ENCODE assay signal across 14 cellular contexts in the genomic region with DNA sequence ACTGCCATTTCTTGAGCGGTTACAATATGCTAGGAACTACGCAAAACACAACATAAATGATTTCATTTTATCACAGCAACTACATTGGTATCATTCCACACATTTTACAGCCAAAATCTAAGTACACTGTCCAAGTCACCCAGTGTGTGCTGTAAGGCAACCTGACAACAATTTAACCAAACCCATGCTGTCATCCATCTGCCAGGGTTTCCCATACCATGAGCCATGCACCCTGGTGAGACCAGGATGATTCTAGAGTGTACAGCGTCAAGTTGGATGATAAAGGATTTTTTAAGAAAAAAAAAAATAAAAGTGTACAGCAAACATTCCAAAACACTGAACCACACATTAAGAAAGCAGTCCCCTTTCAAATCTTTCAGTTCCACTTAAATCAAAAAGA.
"Had no signal": no experiment of that assay in that cellular context is flagged by ENCODE, and none has a peak within 500 bp of the region (broad histone marks: within the 10 kb centered on the region; RNA-seq: fewer than 3 reads in every experiment).

No MANE protein-coding gene starts in this region.

- H3K27ac ChIP-seq: epithelial cell of prostate, gastroesophageal sphincter, parathyroid adenoma, tibial artery had no signal

- H3K4me3 ChIP-seq: gastroesophageal sphincter, tibial artery had no signal

- H3K27me3 ChIP-seq: gastroesophageal sphincter, tibial artery had no signal

- H3K4me1 ChIP-seq: gastroesophageal sphincter, parathyroid adenoma, tibial artery had no signal

- H3K9ac ChIP-seq: parathyroid adenoma had no signal

- DNase-seq: activated CD4-positive, alpha-beta T cell treated with anti-CD3 and anti-CD28 coated beads, Interleukin-2, amount 50 U/mL, for 48 hours; activated CD8-positive, alpha-beta memory T cell treated with anti-CD3 and anti-CD28 coated beads, Interleukin-2, amount 10 ng/mL, durations not matched to agents 7 days and 5 days; activated effector memory CD4-positive, alpha-beta T cell treated with anti-CD3 and anti-CD28 coated beads, Interleukin-2, amount 50 U/mL, for 16 hours; activated T-cell treated with anti-CD3 and anti-CD28 coated beads, Interleukin-2, amount 50 U/mL, for 24 hours; anterior cingulate cortex; cortex of kidney; effector memory CD8-positive, alpha-beta T cell; left ventricle myocardium superior; stimulated activated CD4-positive, alpha-beta T cell treated with anti-CD3 and anti-CD28 coated beads, Interleukin-15, amount 100 ng/mL, for 24 hours; stimulated activated CD4-positive, alpha-beta T cell treated with anti-CD3 and anti-CD28 coated beads, Interleukin-4, amount 100 ng/mL, for 24 hours; tibial artery had no signal

- H3K9me3 ChIP-seq: gastroesophageal sphincter, tibial artery had no signal

- H3K79me2 ChIP-seq: parathyroid adenoma had no signal

- H3K36me3 ChIP-seq: gastroesophageal sphincter, tibial artery had no signal
